ENCODE assay signal across 19 cellular contexts in genomic region chr4:174212061-174212460, GRCh38.
DNase-seq lines count a peak whose midpoint lies in the region; ATAC-seq and TF ChIP-seq lines count a peak whose summit lies in the region.
"Had no signal": no experiment of that assay in that cellular context is flagged by ENCODE, and none has a peak within 500 bp of the region (broad histone marks: within the 10 kb centered on the region; RNA-seq: fewer than 3 reads in every experiment).

No MANE protein-coding gene starts in this region.

- ATAC-seq in T-helper 17 cell (no peak), GM21367 (IDR thresholded peaks at IDR 0.05; ENCODE audit: unreplicated experiment) (no peak), PC-3 (no peak)

- H3K79me2 ChIP-seq in PC-3 (ENCODE audit: low read length): no peaks in the 10 kb centered on the region

- H3K4me1 Mint-ChIP-seq in CD8-positive, alpha-beta memory T cell: peaks cover 33 to 48% (median 44%) of the 10 kb centered on the region in 3 donors
- H3K4me1 Mint-ChIP-seq in T-helper 17 cell (peaks cover 26% of the 10 kb centered on the region), endothelial cell (ENCODE audit: unreplicated experiment) (peaks cover 40% of the 10 kb centered on the region), osteocyte (ENCODE audit: unreplicated experiment) (peaks cover 28% of the 10 kb centered on the region)

- POLR2A ChIA-PET in CD8-positive, alpha-beta memory T cell (lab: Charles Lee): no interaction called here
- POLR2A ChIA-PET in PC-3 (lab: Charles Lee; ENCODE audit: unreplicated experiment): no interaction called here

- H3K9me3 ChIP-seq in CD8-positive, alpha-beta memory T cell (ENCODE audit: low read length): no peaks in the 10 kb centered on the region
- no peaks in the 10 kb centered on the region for H3K9me3 ChIP-seq in T-helper 17 cell (ENCODE audit: control insufficient read depth, low read length, poor library complexity, severe bottlenecking)
- no peaks in the 10 kb centered on the region for H3K9me3 ChIP-seq in PC-3 (ENCODE audit: low read length)
- H3K9me3 ChIP-seq: testis had no signal

- H2AFZ ChIP-seq in PC-3 (ENCODE audit: low read length): no peak overlapping the region

- H3K4me2 ChIP-seq in PC-3 (ENCODE audit: low read length): no peak overlapping the region

- no peak overlapping the region for H3K9ac ChIP-seq in PC-3 (ENCODE audit: low read length)

- TF ChIP-seq CTCF in endothelial cell (IDR thresholded peaks at IDR 0.05; ENCODE audit: unreplicated experiment): no peak
- TF ChIP-seq CTCF in osteocyte (IDR thresholded peaks at IDR 0.05): no peak
- TF ChIP-seq CTCF in PC-3 (conservative IDR thresholded peaks at IDR 0.05; ENCODE audit: low read depth, low read length): no peak

- peak overlapping the region in 6 of 7 donors; percentile 38 to 71 (median 62) for H3K4me3 Mint-ChIP-seq in CD8-positive, alpha-beta memory T cell
- H3K4me3 Mint-ChIP-seq in T-helper 17 cell (peak overlapping the region; percentile 45), endothelial cell (ENCODE audit: unreplicated experiment) (peak overlapping the region; percentile 72), osteocyte (ENCODE audit: unreplicated experiment) (peak overlapping the region; percentile 48)

- H3F3A ChIP-seq in PC-3 (ENCODE audit: low read length, unreplicated experiment): no peaks in the 10 kb centered on the region

- no peak overlapping the region for H3K27ac ChIP-seq in CD8-positive, alpha-beta memory T cell (ENCODE audit: low read depth, low read length)
- no peak overlapping the region for H3K27ac ChIP-seq in PC-3 (ENCODE audit: low read length)
- H3K27ac ChIP-seq: testis had no signal

- peak overlapping the region in 1 of 8 donors; percentile 5 for H3K27ac Mint-ChIP-seq in CD8-positive, alpha-beta memory T cell
- H3K27ac Mint-ChIP-seq in T-helper 17 cell: no peak overlapping the region
- H3K27ac Mint-ChIP-seq in endothelial cell (ENCODE audit: unreplicated experiment): no peak overlapping the region
- H3K27ac Mint-ChIP-seq in osteocyte (ENCODE audit: unreplicated experiment): no peak overlapping the region
- H3K27ac Mint-ChIP-seq: T-helper 1 cell treated with Interleukin-12 subunit alpha and Interleukin-12 subunit beta and Interleukin-4 antibody, amounts not matched to agents 30 μg/mL and 1 μg/mL, for 36 hours had no signal

- peaks cover 30% of the 10 kb centered on the region for H3K4me1 ChIP-seq in CD8-positive, alpha-beta memory T cell (ENCODE audit: insufficient read depth, low read length)
- H3K4me1 ChIP-seq in PC-3 (ENCODE audit: insufficient read depth, low read length): peaks cover 11% of the 10 kb centered on the region

- H4K20me1 ChIP-seq in PC-3 (ENCODE audit: low read length): no peaks in the 10 kb centered on the region

- peaks cover 62% of the 10 kb centered on the region for H3K27me3 ChIP-seq in CD8-positive, alpha-beta memory T cell (ENCODE audit: insufficient read depth, low read length, poor library complexity, severe bottlenecking)
- H3K27me3 ChIP-seq in PC-3 (ENCODE audit: low read length): no peaks in the 10 kb centered on the region
- H3K27me3 ChIP-seq: testis had no signal

- CTCF ChIA-PET in CD8-positive, alpha-beta memory T cell (lab: Charles Lee): no interaction called here
- CTCF ChIA-PET in PC-3 (lab: Charles Lee): no interaction called here

- no TSS peak for BruUV-seq in PC-3 (replicated peaks; lab: Mats Ljungman, UMichigan)

- H3K36me3 ChIP-seq in CD8-positive, alpha-beta memory T cell (ENCODE audit: insufficient read depth, low read length): no peaks in the 10 kb centered on the region
- no peaks in the 10 kb centered on the region for H3K36me3 ChIP-seq in PC-3 (ENCODE audit: low read depth, low read length)

- no peaks in the 10 kb centered on the region for H3K9me2 ChIP-seq in PC-3 (replicated peaks; ENCODE audit: low read length)

- intact Hi-C loops in PC-3 (cut with micrococcal nuclease): no loop called here

- DNase-seq in CD8-positive, alpha-beta memory T cell: no peak
- DNase-seq in T-helper 17 cell: no peak
- no peak for DNase-seq in endothelial cell (ENCODE audit: low spot score)
- no peak for DNase-seq in osteocyte (ENCODE audit: extremely low spot score, unreplicated experiment)
- DNase-seq in GOT3 (lab: John Stamatoyannopoulos, UW): no peak
- DNase-seq in PC-3: no peak
- DNase-seq: activated CD4-positive, alpha-beta T cell treated with anti-CD3 and anti-CD28 coated beads for 1 hour; activated naive CD4-positive, alpha-beta T cell treated with anti-CD3 and anti-CD28 coated beads, Interleukin-2, amount 50 U/mL, for 16 hours; effector CD8-positive, alpha-beta T cell; foreskin fibroblast; midbrain; NCI-H2081; NCI-H526; occipital lobe; SHP77; stimulated activated CD4-positive, alpha-beta T cell treated with anti-CD3 and anti-CD28 coated beads, Interleukin-2, amount 100 ng/mL, for 48 hours; testis had no signal

- H3K27me3 Mint-ChIP-seq in CD8-positive, alpha-beta memory T cell: peaks cover 62 to 98% of the 10 kb centered on the region in 2 donors
- H3K27me3 Mint-ChIP-seq in T-helper 17 cell: peaks cover 89% of the 10 kb centered on the region
- peaks cover 21% of the 10 kb centered on the region for H3K27me3 Mint-ChIP-seq in endothelial cell (ENCODE audit: unreplicated experiment)
- peaks cover 95% of the 10 kb centered on the region for H3K27me3 Mint-ChIP-seq in osteocyte (ENCODE audit: unreplicated experiment)

- peaks cover 0 to 12% (median 6%) of the 10 kb centered on the region in 5 donors for H3K9me3 Mint-ChIP-seq in CD8-positive, alpha-beta memory T cell
- H3K9me3 Mint-ChIP-seq in endothelial cell (ENCODE audit: unreplicated experiment): no peaks in the 10 kb centered on the region
- no peaks in the 10 kb centered on the region for H3K9me3 Mint-ChIP-seq in osteocyte (ENCODE audit: unreplicated experiment)
- H3K9me3 Mint-ChIP-seq: T-helper 1 cell treated with Interleukin-12 subunit alpha and Interleukin-12 subunit beta and Interleukin-4 antibody, amounts not matched to agents 30 μg/mL and 1 μg/mL, for 36 hours had no signal

- H3K36me3 Mint-ChIP-seq in CD8-positive, alpha-beta memory T cell: no peaks in the 10 kb centered on the region
- H3K36me3 Mint-ChIP-seq in T-helper 17 cell (ENCODE audit: low read depth) (no peaks in the 10 kb centered on the region), endothelial cell (ENCODE audit: low read depth, unreplicated experiment) (no peaks in the 10 kb centered on the region), osteocyte (ENCODE audit: unreplicated experiment) (no peaks in the 10 kb centered on the region)

- no peak overlapping the region for H3K4me3 ChIP-seq in CD8-positive, alpha-beta memory T cell (ENCODE audit: low read length)
- no peak overlapping the region for H3K4me3 ChIP-seq in PC-3 (ENCODE audit: low read length)
